8 cellular contexts compared by ENCODE assay signal in genomic region chr3:142596726-142597088, GRCh38. TPM values are rescaled to one million over a fixed set of nuclear protein-coding genes. Genes with fewer than 3 reads are reported as not detected.
DNase-seq lines count a peak whose midpoint lies in the region; ATAC-seq and TF ChIP-seq lines count a peak whose summit lies in the region.

No MANE protein-coding gene starts in this region.

- ATAC-seq in activated T-helper 17 cell treated with anti-CD3 and anti-CD28 coated beads, Interleukin-2, amount 50 U/mL, for 72 hours (replicated peaks), result no peak
- ATAC-seq in thoracic aorta (ENCODE audit: insufficient number of reproducible peaks, low FRiP score, low read depth) (no peak), GM21619 (IDR thresholded peaks at IDR 0.05; ENCODE audit: unreplicated experiment) (no peak)

- no peaks in the 10 kb centered on the region for H3K27me3 ChIP-seq in kidney epithelial cell (ENCODE audit: control insufficient read depth, insufficient read depth, low read length)
- H3K27me3 ChIP-seq in thoracic aorta (replicated peaks; ENCODE audit: insufficient read depth), result no peaks in the 10 kb centered on the region

- H3K9me3 ChIP-seq in thoracic aorta, result no peaks in the 10 kb centered on the region

- H3K4me3 ChIP-seq in kidney epithelial cell (ENCODE audit: low read depth, low read length), result peak overlapping the region; percentile 89
- peak overlapping the region; percentile 74 for H3K4me3 ChIP-seq in thoracic aorta

- no peaks in the 10 kb centered on the region for H3K27me3 Mint-ChIP-seq in T-helper 2 cell treated with Interferon-gamma antibody and Interleukin-4, amounts not matched to agents 5 μg/mL and 100 μg/mL, for 36 hours (ENCODE audit: low read depth)
- H3K27me3 Mint-ChIP-seq in activated T-helper 17 cell treated with anti-CD3 and anti-CD28 coated beads, Interleukin-2, amount 50 U/mL, for 72 hours, result no peaks in the 10 kb centered on the region

- peak overlapping the region in 1 of 2 donors; percentile 52 for H3K27ac ChIP-seq in thoracic aorta

- H3K36me3 Mint-ChIP-seq in T-helper 2 cell treated with Interferon-gamma antibody and Interleukin-4, amounts not matched to agents 5 μg/mL and 100 μg/mL, for 36 hours (ENCODE audit: low read depth), result no peaks in the 10 kb centered on the region
- H3K36me3 Mint-ChIP-seq in activated T-helper 17 cell treated with anti-CD3 and anti-CD28 coated beads, Interleukin-2, amount 50 U/mL, for 72 hours (ENCODE audit: low read depth), result no peaks in the 10 kb centered on the region

- DNase-seq in T-helper 2 cell treated with Interferon-gamma antibody and Interleukin-4, amounts not matched to agents 5 μg/mL and 100 μg/mL, for 36 hours (ENCODE audit: low spot score), result no peak
- DNase-seq in T-helper 2 cell, result no peak
- DNase-seq in kidney epithelial cell (ENCODE audit: low read depth), result no peak
- no peak for DNase-seq in thoracic aorta (ENCODE audit: low spot score)
- no peak for DNase-seq in ureter (ENCODE audit: low spot score)
- DNase-seq in ecto neural progenitor cell (ENCODE audit: low spot score), result no peak

- H3K9me3 Mint-ChIP-seq in T-helper 2 cell treated with Interferon-gamma antibody and Interleukin-4, amounts not matched to agents 5 μg/mL and 100 μg/mL, for 36 hours, result no peaks in the 10 kb centered on the region
- no peaks in the 10 kb centered on the region for H3K9me3 Mint-ChIP-seq in activated T-helper 17 cell treated with anti-CD3 and anti-CD28 coated beads, Interleukin-2, amount 50 U/mL, for 72 hours

- H3K36me3 ChIP-seq in kidney epithelial cell (ENCODE audit: control insufficient read depth, insufficient read depth, low read length) (no peaks in the 10 kb centered on the region), thoracic aorta (no peaks in the 10 kb centered on the region)

- H3K4me1 Mint-ChIP-seq in T-helper 2 cell treated with Interferon-gamma antibody and Interleukin-4, amounts not matched to agents 5 μg/mL and 100 μg/mL, for 36 hours (ENCODE audit: low read depth), result peaks cover 16% of the 10 kb centered on the region
- H3K4me1 Mint-ChIP-seq in activated T-helper 17 cell treated with anti-CD3 and anti-CD28 coated beads, Interleukin-2, amount 50 U/mL, for 72 hours, result no peaks in the 10 kb centered on the region

- no peak overlapping the region for H3K27ac Mint-ChIP-seq in T-helper 2 cell treated with Interferon-gamma antibody and Interleukin-4, amounts not matched to agents 5 μg/mL and 100 μg/mL, for 36 hours
- no peak overlapping the region for H3K27ac Mint-ChIP-seq in activated T-helper 17 cell treated with anti-CD3 and anti-CD28 coated beads, Interleukin-2, amount 50 U/mL, for 72 hours

- TF ChIP-seq CTCF in kidney epithelial cell (IDR thresholded peaks at IDR 0.05; ENCODE audit: insufficient read depth, low read length, poor library complexity, severe bottlenecking) (no peak), thoracic aorta (IDR thresholded peaks at IDR 0.05) (no peak)

- peaks cover 0 to 7% of the 10 kb centered on the region in 2 donors for H3K4me1 ChIP-seq in thoracic aorta (ENCODE audit: control insufficient read depth in 1 of 2, low read depth in 2 of 2)

- H3K4me3 Mint-ChIP-seq in T-helper 2 cell treated with Interferon-gamma antibody and Interleukin-4, amounts not matched to agents 5 μg/mL and 100 μg/mL, for 36 hours, result peak overlapping the region; percentile 96
- H3K4me3 Mint-ChIP-seq in activated T-helper 17 cell treated with anti-CD3 and anti-CD28 coated beads, Interleukin-2, amount 50 U/mL, for 72 hours, result peak overlapping the region; percentile 91

RNA-seq across cellular contexts. Expression of gene PLS1, which starts 0.5 kb away (rescaled TPM):
- total RNA-seq in activated T-helper 17 cell treated with anti-CD3 and anti-CD28 coated beads, Interleukin-2, amount 50 U/mL, for 72 hours, result 1 to 10 TPM; 1.5 to 5.4 TPM
- total RNA-seq in kidney epithelial cell (15.6 and 21.8 TPM in 2 replicates), thoracic aorta (1 to 10 TPM in 1 of 2 donors, under 1 TPM in 1; 0.54 to 1.4 TPM), ureter (70.5 TPM)

RNA-seq across cellular contexts. Expression of gene ATR, which starts 18.2 kb away (rescaled TPM):
- 10 to 100 TPM; 22.6 to 42.6 TPM for total RNA-seq in activated T-helper 17 cell treated with anti-CD3 and anti-CD28 coated beads, Interleukin-2, amount 50 U/mL, for 72 hours
- total RNA-seq in kidney epithelial cell (23.6 and 25.2 TPM in 2 replicates), thoracic aorta (10 to 100 TPM; 21.3 to 41.6 TPM), ureter (45.7 TPM)
